10 cellular contexts compared by ENCODE assay signal in the genomic region with DNA sequence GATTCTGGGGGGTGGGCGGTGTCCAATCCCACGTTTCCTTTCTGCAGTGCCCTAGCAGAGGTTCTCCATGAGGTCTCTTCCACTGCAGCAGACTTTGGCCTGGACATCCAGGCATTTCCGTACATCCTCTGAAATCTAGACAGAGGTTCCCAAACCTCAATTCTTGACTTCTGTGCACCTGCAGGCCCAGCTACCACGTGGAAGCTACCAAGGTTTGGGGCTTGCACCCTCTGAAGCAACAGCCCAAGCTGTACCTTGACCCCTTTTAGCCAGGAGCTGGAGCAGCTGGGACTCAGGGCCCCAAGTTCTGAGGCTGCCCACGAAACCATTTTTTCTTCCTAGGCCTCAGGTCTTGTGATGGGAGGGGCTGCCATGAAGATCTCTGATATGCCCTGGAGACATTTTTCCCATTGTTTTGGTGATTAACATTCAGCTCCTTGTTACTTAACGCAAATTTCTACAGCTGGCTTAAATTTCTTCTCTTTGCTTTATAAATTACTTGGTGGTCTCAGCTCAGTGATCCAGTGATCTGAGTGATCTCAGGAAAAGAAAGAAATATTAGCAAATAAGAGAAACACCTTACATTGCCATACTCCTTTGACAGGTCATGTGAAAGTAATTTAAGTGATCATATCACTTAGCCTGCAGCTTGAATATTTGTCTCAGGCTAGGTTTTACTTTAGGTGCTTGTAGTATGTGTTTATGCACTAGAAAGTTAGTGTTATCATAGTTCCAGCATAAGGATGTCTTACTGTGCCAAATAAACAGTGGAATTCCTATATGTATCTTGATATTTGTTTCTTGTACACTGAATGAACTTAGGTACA. TPM values are rescaled to one million over a fixed set of nuclear protein-coding genes. Genes with fewer than 3 reads are reported as not detected.
A peak's percentile ranks its signal among the peaks of the same experiment; 100 is the strongest.
DNase-seq lines count a peak whose midpoint lies in the region; ATAC-seq, FAIRE-seq and TF ChIP-seq lines count a peak whose summit lies in the region.
"Had no signal": no experiment of that assay in that cellular context is flagged by ENCODE, and none has a peak within 500 bp of the region (broad histone marks: within the 10 kb centered on the region; RNA-seq: fewer than 3 reads in every experiment).

No MANE protein-coding gene starts in this region.

- H3K9me3 ChIP-seq in GM12878 (replicated peaks; ENCODE audit: control insufficient read depth, insufficient read depth, low read length) (no peaks in the 10 kb centered on the region; the same call in 2 of the 3 replicates), gastrocnemius medialis (no peaks in the 10 kb centered on the region)

- intact Hi-C loops in GM12878 (cut with micrococcal nuclease; ENCODE audit: unreplicated experiment): no loop called here
- intact Hi-C loops in gastrocnemius medialis (cut with DNase I; ENCODE audit: low total_unique reads): loop anchor here (5.0 kb wide), 2 partner anchors 49 to 79 kb away; a partner anchor contains a TSS

- peaks cover 70% of the 10 kb centered on the region for H3K79me2 ChIP-seq in GM12878 (ENCODE audit: control insufficient read depth, insufficient read depth, low read length)

- SMC1A ChIA-PET in GM12878 (lab: Charles Lee; ENCODE audit: uncharacterized antibody, unreplicated experiment): interaction anchor here (0.8 to 1.3 kb wide), 3 partner anchors 15 to 136 kb away, joined by 3 to 4 read pairs (median 3); no protein-coding TSS in a partner anchor

- H3K27me3 ChIP-seq in GM12878 (replicated peaks in 1 of 2; ENCODE audit: control insufficient read depth in 2 of 2, insufficient read depth in 2 of 2, low read length in 1 of 2): no peaks in the 10 kb centered on the region
- H3K27me3 ChIP-seq in gastrocnemius medialis: no peaks in the 10 kb centered on the region

- no peaks in the 10 kb centered on the region for H4K20me1 ChIP-seq in GM12878 (ENCODE audit: control insufficient read depth, insufficient read depth)

- no peak for TF ChIP-seq POLR2A in GM12878 (IDR thresholded peaks at IDR 0.05; ENCODE audit: low read depth, low read length)
- TF ChIP-seq POLR2A in gastrocnemius medialis (IDR thresholded peaks at IDR 0.05): no peak

- H3K4me1 Mint-ChIP-seq in HFFc6 (ENCODE audit: low read depth): peaks cover 60% of the 10 kb centered on the region

- H3K4me3 ChIP-seq in GM12878: peak overlapping the region; percentile 39
- no peak overlapping the region for H3K4me3 ChIP-seq in gastrocnemius medialis

- H3K4me1 ChIP-seq in GM12878 (ENCODE audit: control insufficient read depth, insufficient read depth, low read length) (peaks cover 52% of the 10 kb centered on the region), gastrocnemius medialis (peaks cover 49 to 58% of the 10 kb centered on the region in 2 donors)

- no peaks in the 10 kb centered on the region for H3K9me3 Mint-ChIP-seq in HFFc6

- no peak overlapping the region for H3K4me3 Mint-ChIP-seq in HFFc6

- H2AFZ ChIP-seq in GM12878 (ENCODE audit: control insufficient read depth, low read depth, low read length): no peak overlapping the region

- no peak for TF ChIP-seq RAD21 in GM12878 (IDR thresholded peaks at IDR 0.05; ENCODE audit: insufficient read depth, low read depth, low read length)

- BruUV-seq in GM12878 (replicated peaks; lab: Mats Ljungman, UMichigan): TSS peak; percentile 18

- FAIRE-seq in GM12878 (lab: Jason Lieb, UNC): no peak

- ATAC-seq in GM12878: peak; percentile 6; the same call in 1 of the 3 replicates
- no peak for ATAC-seq in gastrocnemius medialis
- no peak for ATAC-seq in GM18907 (IDR thresholded peaks at IDR 0.05; ENCODE audit: unreplicated experiment)
- ATAC-seq in GM21526 (IDR thresholded peaks at IDR 0.05; ENCODE audit: low FRiP score, unreplicated experiment): no peak

- DNase-seq in HFFc6 (no peak), GM12878 (ENCODE audit: low read depth, low spot score) (no peak), gastrocnemius medialis (no peak), NCI-H2029 (lab: John Stamatoyannopoulos, UW) (no peak)
- DNase-seq: central memory CD4-positive, alpha-beta T cell; H7; NCI-H2029 treated with DMSO at 0.1 percent for 48 hours had no signal

- CTCF ChIA-PET in GM12878 (lab: Yijun Ruan, JAX): interaction anchor here (0.6 to 1.3 kb wide), 2 partner anchors 151 to 337 kb away, joined by 3 read pairs; no protein-coding TSS in a partner anchor

- H3K36me3 Mint-ChIP-seq in HFFc6 (ENCODE audit: low read depth): peaks cover 8% of the 10 kb centered on the region

- TF ChIP-seq CTCF in HFFc6 (IDR thresholded peaks at IDR 0.05): no peak
- no peak for TF ChIP-seq CTCF in GM12878 (IDR thresholded peaks at IDR 0.05 in 2 of 3, conservative IDR thresholded peaks at IDR 0.05 in 1 of 3; ENCODE audit: control insufficient read depth in 2 of 3, extremely low read depth in 1 of 3, insufficient read depth in 1 of 3, low read depth in 3 of 3, low read length in 3 of 3)
- TF ChIP-seq CTCF in gastrocnemius medialis (IDR thresholded peaks at IDR 0.05 in 4 of 5, conservative IDR thresholded peaks at IDR 0.05 in 1 of 5): no peak

- POLR2A ChIA-PET in GM12878 (lab: Charles Lee): interaction anchor here (0.5 to 4.1 kb wide), 9 partner anchors 8 to 134 kb away, joined by 3 to 23 read pairs (median 3); a partner anchor contains a TSS

- H3K36me3 ChIP-seq in GM12878 (ENCODE audit: control insufficient read depth in 2 of 2, insufficient read depth in 2 of 2, low read length in 1 of 2) (peaks cover 0 to 3% of the 10 kb centered on the region in 2 experiments; a peak in 1 of 4 replicates), gastrocnemius medialis (no peaks in the 10 kb centered on the region)

- H3K4me2 ChIP-seq in GM12878 (ENCODE audit: control insufficient read depth, insufficient read depth): peak overlapping the region; percentile 70

- in situ Hi-C loops in GM12878 (cut with MboI): no loop called here
- in situ Hi-C loops in gastrocnemius medialis (cut with MboI; ENCODE audit: low sequenced_read_pairs in 4 of 4): no loop called here

- RAD21 ChIA-PET in GM12878 (lab: Charles Lee; ENCODE audit: unreplicated experiment): interaction anchor here (1.6 to 1.9 kb wide), 2 partner anchors 7 to 49 kb away, joined by 6 read pairs; a partner anchor contains a TSS

- peaks cover 2% of the 10 kb centered on the region; the same call in 1 of the 2 replicates for H3K27me3 Mint-ChIP-seq in HFFc6 (ENCODE audit: insufficient read depth)
- H3K27me3 Mint-ChIP-seq: progenitor cell of endocrine pancreas had no signal

- peak overlapping the region; percentile 22; the same call in 1 of the 2 replicates for H3K9ac ChIP-seq in GM12878 (ENCODE audit: control insufficient read depth, insufficient read depth, low read length)

- WGBS in GM12878 (ENCODE audit: insufficient coverage, insufficient replicate concordance, low lambda C conversion rate, missing lambda C conversion rate): 38% methylated on average over 6 of the region's 6 CpGs

- TF ChIP-seq EP300 in GM12878 (IDR thresholded peaks at IDR 0.05; ENCODE audit: borderline replicate concordance in 1 of 2, control insufficient read depth in 1 of 2, low read depth in 2 of 2, low read length in 2 of 2): no peak

- peak overlapping the region; percentile 53 for H3K27ac ChIP-seq in GM12878 (ENCODE audit: control insufficient read depth, insufficient read depth)
- H3K27ac ChIP-seq in gastrocnemius medialis: peak overlapping the region; percentile 73 to 87 (median 78)

- peak overlapping the region; percentile 73; the same call in 1 of the 2 replicates for H3K27ac Mint-ChIP-seq in HFFc6

RNA-seq across cellular contexts. Expression of a gene that starts 3.0 kb away (rescaled TPM):
- 10 to 100 TPM; 48.1 to 65.7 (median 55.8) TPM for total RNA-seq in HFFc6 (2021; fragmentation: NEBNext Ultra II Directional; extraction: Animal tissue kit (Norgen Biotek cat#: 25700))
- 220 and 239 TPM in 2 replicates for total RNA-seq in GM12878 (2013; cell fraction: nucleolus; rRNA removed)
- total RNA-seq in GM12878 (2014; rRNA removed) (51.9 and 65.2 TPM in 2 replicates), GM12878 (2014; rRNA removed; fragmentation: Illumina TruSeq; extraction: Trizol) (126 and 134 TPM in 2 replicates), GM12878 (2021) (56.6 and 56.8 TPM in 2 replicates), gastrocnemius medialis (10 to 100 TPM; 26.7 to 74.3 (median 40.2) TPM)
- polyA plus RNA-seq in GM12878 (2011; ENCODE audit: low read depth): 41.7 TPM
- polyA plus RNA-seq in GM12878 (2011; rRNA removed) (90.8 and 147 TPM in 2 replicates), GM12878 (2014; fragmentation: Illumina TruSeq; extraction: Trizol) (127 and 130 TPM in 2 replicates), GM12878 (2014; fragmentation: Nextera tagmentation; extraction: Ambion mirVana) (10 to 100 TPM; 63.5 to 68.1 TPM), GM12878 (2014; rRNA removed) (65.8 and 78.7 TPM in 2 replicates), GM12878 (2016; fragmentation: Nextera tagmentation; extraction: Ambion mirVana) (10 to 100 TPM; 70.5 to 86.8 TPM)
- 36.4 and 37.2 TPM in 2 replicates for polyA plus RNA-seq in GM12878 (2011; cell fraction: cytosol; rRNA removed)
- 43.5 and 48.7 TPM in 2 replicates for polyA plus RNA-seq in GM12878 (2011; cell fraction: nucleus; rRNA removed)
- polyA plus RNA-seq in GM12878 (2012): 88.0 and 119 TPM in 2 replicates
- 34.4 and 39.9 TPM in 2 replicates for polyA minus RNA-seq in GM12878 (2011; rRNA and poly(A)+ RNA removed)
- polyA minus RNA-seq in GM12878 (2011; cell fraction: cytosol; rRNA and poly(A)+ RNA removed): 21.2 and 23.1 TPM in 2 replicates
- polyA minus RNA-seq in GM12878 (2011; cell fraction: nucleus; rRNA and poly(A)+ RNA removed): 17.0 and 24.8 TPM in 2 replicates

RNA-seq across cellular contexts. Expression of a gene that starts 7.5 kb away (rescaled TPM):
- 10 to 100 TPM; 51.5 to 58.9 (median 56.1) TPM for total RNA-seq in HFFc6 (2021; fragmentation: NEBNext Ultra II Directional; extraction: Animal tissue kit (Norgen Biotek cat#: 25700))
- 78.8 and 81.1 TPM in 2 replicates for total RNA-seq in GM12878 (2013; cell fraction: nucleolus; rRNA removed)
- total RNA-seq in GM12878 (2014; rRNA removed): 30.4 and 31.6 TPM in 2 replicates
- 38.1 and 40.3 TPM in 2 replicates for total RNA-seq in GM12878 (2014; rRNA removed; fragmentation: Illumina TruSeq; extraction: Trizol)
- total RNA-seq in GM12878 (2021): 35.6 and 37.8 TPM in 2 replicates
- 16.3 TPM for polyA plus RNA-seq in GM12878 (2011; ENCODE audit: low read depth)
- 30.9 and 35.3 TPM in 2 replicates for polyA plus RNA-seq in GM12878 (2011; rRNA removed)
- 23.2 and 29.2 TPM in 2 replicates for polyA plus RNA-seq in GM12878 (2011; cell fraction: cytosol; rRNA removed)
- polyA plus RNA-seq in GM12878 (2011; cell fraction: nucleus; rRNA removed): 13.0 and 17.1 TPM in 2 replicates
- 17.2 and 20.5 TPM in 2 replicates for polyA plus RNA-seq in GM12878 (2012)
- polyA plus RNA-seq in GM12878 (2014; fragmentation: Illumina TruSeq; extraction: Trizol): 33.4 and 39.2 TPM in 2 replicates
- polyA plus RNA-seq in GM12878 (2014; fragmentation: Nextera tagmentation; extraction: Ambion mirVana): 10 to 100 TPM; 10.7 to 13.4 TPM
- 13.8 TPM in 2 replicates for polyA plus RNA-seq in GM12878 (2014; rRNA removed)
- polyA plus RNA-seq in GM12878 (2016; fragmentation: Nextera tagmentation; extraction: Ambion mirVana): 10 to 100 TPM; 36.9 to 45.3 TPM
- 60.5 and 147 TPM in 2 replicates for polyA minus RNA-seq in GM12878 (2011; rRNA and poly(A)+ RNA removed)
- 23.1 and 24.3 TPM in 2 replicates for polyA minus RNA-seq in GM12878 (2011; cell fraction: cytosol; rRNA and poly(A)+ RNA removed)
- polyA minus RNA-seq in GM12878 (2011; cell fraction: nucleus; rRNA and poly(A)+ RNA removed): 15.1 and 19.7 TPM in 2 replicates
- total RNA-seq in gastrocnemius medialis: 100 to 1,000 TPM; 340 to 487 (median 414) TPM

RNA-seq across cellular contexts. Expression of a gene that starts 50.2 kb away (rescaled TPM):
- total RNA-seq in HFFc6 (2021; fragmentation: NEBNext Ultra II Directional; extraction: Animal tissue kit (Norgen Biotek cat#: 25700)): 10 to 100 TPM; 18.5 to 22.9 (median 20.4) TPM
- total RNA-seq in GM12878 (2013; cell fraction: nucleolus; rRNA removed): 27.7 and 30.2 TPM in 2 replicates
- total RNA-seq in GM12878 (2014; rRNA removed): 5.9 and 8.1 TPM in 2 replicates
- total RNA-seq in GM12878 (2014; rRNA removed; fragmentation: Illumina TruSeq; extraction: Trizol): 11.4 and 12.2 TPM in 2 replicates
- total RNA-seq in GM12878 (2021): 10.4 and 11.1 TPM in 2 replicates
- polyA plus RNA-seq in GM12878 (2011; ENCODE audit: low read depth): 4.2 TPM
- polyA plus RNA-seq in GM12878 (2011; rRNA removed): 11.6 and 15.7 TPM in 2 replicates
- 12.5 and 14.4 TPM in 2 replicates for polyA plus RNA-seq in GM12878 (2011; cell fraction: cytosol; rRNA removed)
- polyA plus RNA-seq in GM12878 (2011; cell fraction: nucleus; rRNA removed): 7.3 and 10.0 TPM in 2 replicates
- 6.3 and 7.5 TPM in 2 replicates for polyA plus RNA-seq in GM12878 (2012)
- 10.3 and 11.9 TPM in 2 replicates for polyA plus RNA-seq in GM12878 (2014; fragmentation: Illumina TruSeq; extraction: Trizol)
- 1 to 10 TPM; 5.2 to 5.8 TPM for polyA plus RNA-seq in GM12878 (2014; fragmentation: Nextera tagmentation; extraction: Ambion mirVana)
- polyA plus RNA-seq in GM12878 (2014; rRNA removed): 7.0 and 7.7 TPM in 2 replicates
- polyA plus RNA-seq in GM12878 (2016; fragmentation: Nextera tagmentation; extraction: Ambion mirVana): 10 to 100 TPM in 1 of 2 experiments, 1 to 10 TPM in 1; 8.3 to 10.9 TPM
- 8.1 and 9.7 TPM in 2 replicates for polyA minus RNA-seq in GM12878 (2011; rRNA and poly(A)+ RNA removed)
- polyA minus RNA-seq in GM12878 (2011; cell fraction: cytosol; rRNA and poly(A)+ RNA removed): 1.7 and 3.7 TPM in 2 replicates
- 4.1 and 7.1 TPM in 2 replicates for polyA minus RNA-seq in GM12878 (2011; cell fraction: nucleus; rRNA and poly(A)+ RNA removed)
- 10 to 100 TPM in 2 of 4 donors, 1 to 10 TPM in 2; 6.0 to 15.4 (median 10.0) TPM for total RNA-seq in gastrocnemius medialis

RNA-seq across cellular contexts. Expression of a gene that starts 50.2 kb away (rescaled TPM):
- total RNA-seq in HFFc6 (2021; fragmentation: NEBNext Ultra II Directional; extraction: Animal tissue kit (Norgen Biotek cat#: 25700)): 10 to 100 TPM; 18.0 to 30.5 (median 26.5) TPM
- 16.7 and 25.2 TPM in 2 replicates for total RNA-seq in GM12878 (2013; cell fraction: nucleolus; rRNA removed)
- total RNA-seq in GM12878 (2014; rRNA removed) (40.6 and 40.7 TPM in 2 replicates), GM12878 (2014; rRNA removed; fragmentation: Illumina TruSeq; extraction: Trizol) (37.5 and 41.8 TPM in 2 replicates), GM12878 (2021) (26.7 and 33.5 TPM in 2 replicates), gastrocnemius medialis (10 to 100 TPM; 24.7 to 31.9 (median 27.8) TPM)
- 15.2 TPM for polyA plus RNA-seq in GM12878 (2011; ENCODE audit: low read depth)
- polyA plus RNA-seq in GM12878 (2011; rRNA removed) (45.2 and 80.6 TPM in 2 replicates), GM12878 (2014; fragmentation: Illumina TruSeq; extraction: Trizol) (40.6 and 48.3 TPM in 2 replicates), GM12878 (2014; fragmentation: Nextera tagmentation; extraction: Ambion mirVana) (10 to 100 TPM; 30.8 to 37.0 TPM), GM12878 (2014; rRNA removed) (25.3 and 28.7 TPM in 2 replicates), GM12878 (2016; fragmentation: Nextera tagmentation; extraction: Ambion mirVana) (10 to 100 TPM; 54.0 to 59.3 TPM)
- 19.5 and 24.6 TPM in 2 replicates for polyA plus RNA-seq in GM12878 (2011; cell fraction: cytosol; rRNA removed)
- 6.9 and 8.6 TPM in 2 replicates for polyA plus RNA-seq in GM12878 (2011; cell fraction: nucleus; rRNA removed)
- polyA plus RNA-seq in GM12878 (2012): 17.9 and 26.5 TPM in 2 replicates
- 19.1 and 19.2 TPM in 2 replicates for polyA minus RNA-seq in GM12878 (2011; rRNA and poly(A)+ RNA removed)
- 10.1 and 12.4 TPM in 2 replicates for polyA minus RNA-seq in GM12878 (2011; cell fraction: cytosol; rRNA and poly(A)+ RNA removed)
- 3.0 and 3.9 TPM in 2 replicates for polyA minus RNA-seq in GM12878 (2011; cell fraction: nucleus; rRNA and poly(A)+ RNA removed)

Comparison
In these comparisons a context has a peak if more than half of its experiments do, and no peak if none do; other contexts are left out.
1. RNA of a gene that starts 7.5 kb away (total RNA-seq): 340 to 487 TPM in gastrocnemius medialis; 51.5 to 58.9 TPM in HFFc6 and 30.4 to 81.1 TPM in GM12878; every median in the first group is over 4 times any median in the second.